ENCODE assay signal across 8 cellular contexts in the genomic region with DNA sequence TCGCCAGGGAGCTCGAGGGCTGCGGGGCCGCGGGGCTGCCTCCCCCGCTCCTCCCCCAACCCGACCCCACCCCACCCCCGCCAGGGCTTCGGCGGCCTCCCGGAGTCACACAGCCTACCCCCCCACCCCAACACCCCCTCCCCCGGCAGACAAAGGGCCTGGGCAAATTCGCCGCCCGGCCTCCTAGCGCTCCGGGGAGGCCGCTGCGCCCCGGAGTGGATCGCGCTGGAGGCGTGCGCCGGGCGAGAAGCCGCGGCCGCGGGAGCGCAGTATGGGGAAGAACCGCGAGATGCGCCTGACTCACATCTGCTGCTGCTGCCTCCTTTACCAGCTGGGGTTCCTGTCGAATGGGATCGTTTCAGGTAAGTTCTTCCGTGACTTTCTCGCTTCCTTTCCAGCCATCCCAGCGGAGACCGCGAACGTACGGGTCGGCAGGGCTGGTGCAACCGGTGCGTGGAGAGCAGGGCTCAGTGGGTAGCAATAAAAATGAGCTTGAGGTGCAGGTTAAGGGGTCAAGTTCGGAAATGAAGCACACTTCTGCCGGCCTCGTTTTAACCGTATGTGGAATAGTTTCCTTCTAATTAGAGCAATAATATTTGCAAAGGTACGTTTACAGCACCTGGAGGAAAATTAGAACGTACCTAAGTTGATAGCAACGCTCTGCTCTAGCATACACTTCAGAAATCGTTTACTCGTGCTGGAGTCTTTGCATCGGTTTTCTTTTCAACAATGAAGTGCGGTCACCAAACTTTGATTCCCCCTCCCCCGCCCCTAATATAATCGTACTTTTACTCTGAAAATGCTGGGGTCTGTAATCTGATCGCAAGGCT. TPM values are rescaled to one million over a fixed set of nuclear protein-coding genes. Genes with fewer than 3 reads are reported as not detected.
A peak's percentile ranks its signal among the peaks of the same experiment; 100 is the strongest.
DNase-seq lines count a peak whose midpoint lies in the region; ATAC-seq and TF ChIP-seq lines count a peak whose summit lies in the region.

A gene with protein sequence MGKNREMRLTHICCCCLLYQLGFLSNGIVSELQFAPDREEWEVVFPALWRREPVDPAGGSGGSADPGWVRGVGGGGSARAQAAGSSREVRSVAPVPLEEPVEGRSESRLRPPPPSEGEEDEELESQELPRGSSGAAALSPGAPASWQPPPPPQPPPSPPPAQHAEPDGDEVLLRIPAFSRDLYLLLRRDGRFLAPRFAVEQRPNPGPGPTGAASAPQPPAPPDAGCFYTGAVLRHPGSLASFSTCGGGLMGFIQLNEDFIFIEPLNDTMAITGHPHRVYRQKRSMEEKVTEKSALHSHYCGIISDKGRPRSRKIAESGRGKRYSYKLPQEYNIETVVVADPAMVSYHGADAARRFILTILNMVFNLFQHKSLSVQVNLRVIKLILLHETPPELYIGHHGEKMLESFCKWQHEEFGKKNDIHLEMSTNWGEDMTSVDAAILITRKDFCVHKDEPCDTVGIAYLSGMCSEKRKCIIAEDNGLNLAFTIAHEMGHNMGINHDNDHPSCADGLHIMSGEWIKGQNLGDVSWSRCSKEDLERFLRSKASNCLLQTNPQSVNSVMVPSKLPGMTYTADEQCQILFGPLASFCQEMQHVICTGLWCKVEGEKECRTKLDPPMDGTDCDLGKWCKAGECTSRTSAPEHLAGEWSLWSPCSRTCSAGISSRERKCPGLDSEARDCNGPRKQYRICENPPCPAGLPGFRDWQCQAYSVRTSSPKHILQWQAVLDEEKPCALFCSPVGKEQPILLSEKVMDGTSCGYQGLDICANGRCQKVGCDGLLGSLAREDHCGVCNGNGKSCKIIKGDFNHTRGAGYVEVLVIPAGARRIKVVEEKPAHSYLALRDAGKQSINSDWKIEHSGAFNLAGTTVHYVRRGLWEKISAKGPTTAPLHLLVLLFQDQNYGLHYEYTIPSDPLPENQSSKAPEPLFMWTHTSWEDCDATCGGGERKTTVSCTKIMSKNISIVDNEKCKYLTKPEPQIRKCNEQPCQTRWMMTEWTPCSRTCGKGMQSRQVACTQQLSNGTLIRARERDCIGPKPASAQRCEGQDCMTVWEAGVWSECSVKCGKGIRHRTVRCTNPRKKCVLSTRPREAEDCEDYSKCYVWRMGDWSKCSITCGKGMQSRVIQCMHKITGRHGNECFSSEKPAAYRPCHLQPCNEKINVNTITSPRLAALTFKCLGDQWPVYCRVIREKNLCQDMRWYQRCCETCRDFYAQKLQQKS (plus strand): TSS at position 178 of the 830 bp plus-strand sequence. CDS start 94 bp downstream, at position 272.

- 0 to 1% methylated on average over 53 to 54 of the region's 60 CpGs for WGBS in ectodermal cell, 2 experiments
- WGBS in lung, 2 donors, result 1 to 2% methylated on average over 34 to 60 of the region's 60 CpGs
- WGBS in tibial nerve, 2 donors, result 1% methylated on average over 26 to 37 of the region's 60 CpGs

- CTCF ChIA-PET in Panc1 (lab: Charles Lee), result interaction anchor here (0.6 kb wide), 1 partner anchor 230 kb away, joined by 3 read pairs; no protein-coding TSS in a partner anchor

- peaks cover 2% of the 10 kb centered on the region; the same call in 1 of the 2 replicates for H3K4me1 ChIP-seq in Panc1 (ENCODE audit: control insufficient read depth, insufficient read depth, low read length)
- peaks cover 15% of the 10 kb centered on the region for H3K4me1 ChIP-seq in ectodermal cell (ENCODE audit: control insufficient read depth, insufficient read depth, low read length)
- peaks cover 0 to 6% of the 10 kb centered on the region in 2 donors for H3K4me1 ChIP-seq in lung (ENCODE audit: control insufficient read depth in 2 of 2, insufficient read depth in 2 of 2, low read length in 2 of 2)
- peaks cover 0 to 25% (median 0%) of the 10 kb centered on the region in 4 donors for H3K4me1 ChIP-seq in tibial nerve

- BruUV-seq in Panc1 (replicated peaks; lab: Mats Ljungman, UMichigan), result no TSS peak

- TF ChIP-seq CTCF in Panc1 (IDR thresholded peaks at IDR 0.05) (no peak), lung (IDR thresholded peaks at IDR 0.05; ENCODE audit: control extremely low read depth, extremely low read depth) (no peak), tibial nerve (IDR thresholded peaks at IDR 0.05) (no peak)

- in situ Hi-C loops in Panc1 (cut with HindIII; ENCODE audit: low pct_unique_long_range_greater_than_20kb, low sequenced_read_pairs), result no loop called here

- H3K4me3 ChIP-seq in Panc1 (ENCODE audit: low read depth in 2 of 2, low read length in 2 of 2) (peak within 1 kb of the TSS; percentile 26 to 50), ectodermal cell (ENCODE audit: insufficient read depth, low read depth, low read length) (peak within 1 kb of the TSS; percentile 48), lung (no peak within 1 kb of the TSS), tibial nerve (peak within 1 kb of the TSS; percentile 4 to 53 (median 34))

- POLR2A ChIA-PET in Panc1 (lab: Charles Lee), result no interaction called here

- H3K9me3 ChIP-seq in Panc1 (ENCODE audit: control insufficient read depth, insufficient read depth, low read depth, low read length), result no peaks in the 10 kb centered on the region
- H3K9me3 ChIP-seq in ectodermal cell (ENCODE audit: control insufficient read depth, low read length), result no peaks in the 10 kb centered on the region
- H3K9me3 ChIP-seq in lung (ENCODE audit: control insufficient read depth in 2 of 2, insufficient read depth in 1 of 2, low read length in 1 of 2), result peaks cover 0 to 2% of the 10 kb centered on the region in 2 donors
- no peaks in the 10 kb centered on the region for H3K9me3 ChIP-seq in tibial nerve

- ATAC-seq in GM21619 (IDR thresholded peaks at IDR 0.05; ENCODE audit: unreplicated experiment), result peak; percentile 42
- ATAC-seq in Panc1, result peak; percentile 85
- peak; percentile 51 for ATAC-seq in lung (ENCODE audit: insufficient read depth, low FRiP score)

- intact Hi-C loops in Panc1 (cut with micrococcal nuclease; ENCODE audit: unreplicated experiment), result no loop called here

- no peak for TF ChIP-seq EP300 in tibial nerve (IDR thresholded peaks at IDR 0.05)

- H3K27me3 ChIP-seq in Panc1 (ENCODE audit: control insufficient read depth, insufficient read depth, low read length) (peaks cover 22% of the 10 kb centered on the region), ectodermal cell (ENCODE audit: control insufficient read depth, insufficient read depth, low read length, poor library complexity, severe bottlenecking) (no peaks in the 10 kb centered on the region), lung (ENCODE audit: control insufficient read depth, insufficient read depth) (peaks cover 8% of the 10 kb centered on the region), tibial nerve (peaks cover 0 to 35% of the 10 kb centered on the region in 2 donors)

- no peaks in the 10 kb centered on the region for H3K36me3 ChIP-seq in Panc1 (ENCODE audit: control insufficient read depth, insufficient read depth, low read length)
- no peaks in the 10 kb centered on the region for H3K36me3 ChIP-seq in ectodermal cell (ENCODE audit: control insufficient read depth, insufficient read depth, low read length)
- no peaks in the 10 kb centered on the region for H3K36me3 ChIP-seq in lung (ENCODE audit: control insufficient read depth in 2 of 2, insufficient read depth in 2 of 2, low read length in 2 of 2)
- no peaks in the 10 kb centered on the region for H3K36me3 ChIP-seq in tibial nerve

- DNase-seq in AG08395 (ENCODE audit: low spot score), result peak; percentile 7
- no peak for DNase-seq in Panc1 (ENCODE audit: low read depth, low spot score)
- DNase-seq in lung (ENCODE audit: low spot score), result no peak
- DNase-seq in tibial nerve (ENCODE audit: low spot score in 2 of 2), result no peak
- no peak for DNase-seq in cerebellum (ENCODE audit: low spot score)
- DNase-seq in activated CD4-positive, CD25-positive, alpha-beta regulatory T cell (lab: John Stamatoyannopoulos, UW), result no peak

- TF ChIP-seq POLR2A in tibial nerve (IDR thresholded peaks at IDR 0.05), result no peak

- H3K27ac ChIP-seq in Panc1 (ENCODE audit: low read length), result no peak within 1 kb of the TSS
- peak within 1 kb of the TSS; percentile 76 for H3K27ac ChIP-seq in ectodermal cell (ENCODE audit: insufficient read depth, low read depth, low read length, poor library complexity, severe bottlenecking)
- H3K27ac ChIP-seq in lung (ENCODE audit: low read depth in 1 of 2, low read length in 1 of 2), result no peak within 1 kb of the TSS
- no peak within 1 kb of the TSS for H3K27ac ChIP-seq in tibial nerve

RNA-seq across cellular contexts. Expression of the gene that starts here (rescaled TPM):
- not detected for total RNA-seq in Panc1 (2021; ENCODE audit: unreplicated experiment)
- not detected for polyA plus RNA-seq in Panc1 (2012; ENCODE audit: insufficient read length)
- polyA plus RNA-seq in ectodermal cell (2013, experiment 1 of 4), result 29.5 TPM
- 22.6 TPM for polyA plus RNA-seq in ectodermal cell (2013, experiment 2 of 4)
- polyA plus RNA-seq in ectodermal cell (2013, experiment 3 of 4), result 25.0 TPM
- polyA plus RNA-seq in ectodermal cell (2013, experiment 4 of 4), result 25.7 TPM
- total RNA-seq in lung, result 1 to 10 TPM in 1 of 2 donors, under 1 TPM in 1; 0.34 to 7.8 TPM
- under 1 TPM; 0.02 TPM for polyA plus RNA-seq in lung
- 10 to 100 TPM in 1 of 4 donors, 1 to 10 TPM in 1, under 1 TPM in 1, not detected in 1; 0.42 to 12.0 (median 2.7) TPM for total RNA-seq in tibial nerve
- total RNA-seq in cerebellum, result 6.2 TPM

Comparison
In these comparisons a context has a peak if more than half of its experiments do, and no peak if none do; other contexts are left out.
1. Peak in ATAC-seq and H3K4me3 ChIP-seq in Panc1; RNA of the gene not detected or under 1 TPM.